8 cellular contexts compared by ENCODE assay signal in the genomic region with DNA sequence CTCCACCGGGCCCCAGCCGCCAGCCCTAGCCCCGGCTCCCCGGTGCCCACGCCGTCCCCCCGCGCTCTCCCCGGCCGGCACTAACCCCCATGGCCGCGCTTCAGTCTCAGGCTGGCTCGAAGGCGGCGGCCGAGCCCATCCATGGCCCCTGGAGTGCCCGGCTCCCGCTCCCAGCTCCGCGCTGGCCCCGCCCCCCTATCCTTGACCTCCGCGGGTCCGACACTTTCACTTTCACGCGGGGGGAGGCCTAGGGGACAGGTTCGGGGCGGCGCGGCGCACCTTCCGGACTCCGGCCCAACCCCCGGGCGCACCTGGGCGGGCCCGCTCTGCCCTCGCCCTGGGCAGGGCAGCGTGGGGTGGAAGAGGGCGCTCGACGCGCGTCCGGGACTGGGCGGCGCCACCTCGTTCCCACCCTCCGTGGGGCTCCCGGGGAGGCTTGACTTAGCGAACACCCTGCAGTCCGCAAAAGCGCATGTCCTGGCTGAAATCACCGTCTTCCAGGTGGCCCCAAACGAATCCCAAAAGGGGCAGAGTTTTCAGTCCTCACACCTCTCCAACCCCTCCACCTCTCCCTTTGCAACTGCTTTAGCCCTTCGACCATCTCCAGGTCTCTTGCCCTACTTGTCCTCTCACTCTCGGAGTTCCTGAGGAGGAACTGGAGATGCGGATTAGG. TPM values are rescaled to one million over a fixed set of nuclear protein-coding genes. Genes with fewer than 3 reads are reported as not detected.
A peak's percentile ranks its signal among the peaks of the same experiment; 100 is the strongest.
DNase-seq lines count a peak whose midpoint lies in the region; ATAC-seq and TF ChIP-seq lines count a peak whose summit lies in the region.

No MANE protein-coding gene starts in this region.

- peak overlapping the region in 1 of 2 donors; percentile 32 for H3K27ac ChIP-seq in ascending aorta

- H3K4me1 ChIP-seq in ascending aorta = peaks cover 3% of the 10 kb centered on the region in 2 donors

- no peak for TF ChIP-seq CTCF in ascending aorta (IDR thresholded peaks at IDR 0.05)

- no peaks in the 10 kb centered on the region for H3K9me3 ChIP-seq in ascending aorta

- H3K27me3 ChIP-seq in ascending aorta = peaks cover 6% of the 10 kb centered on the region

- no peaks in the 10 kb centered on the region for H3K36me3 ChIP-seq in ascending aorta

- peak; percentile 71 for ATAC-seq in GM18907 (IDR thresholded peaks at IDR 0.05; ENCODE audit: unreplicated experiment)
- ATAC-seq in HG03103 (IDR thresholded peaks at IDR 0.05; ENCODE audit: low read depth, unreplicated experiment) = peak; percentile 49
- peak; percentile 65 for ATAC-seq in SK-N-SH treated with all-trans-retinoic acid at 6 μM for 48 hours
- peak; percentile 84 for ATAC-seq in left lobe of liver

- H3K4me3 ChIP-seq in ascending aorta = peak overlapping the region; percentile 71 to 87

- DNase-seq in AG08396 (ENCODE audit: low spot score) (peak; percentile 47), ascending aorta (ENCODE audit: low spot score in 2 of 2) (no peak), left lobe of liver (ENCODE audit: low spot score) (peak; percentile 87), NCI-H2107 (lab: John Stamatoyannopoulos, UW) (no peak)
- peak; percentile 54 to 68 for DNase-seq in stimulated activated CD8-positive, alpha-beta memory T cell treated with anti-CD3 and anti-CD28 coated beads, Interleukin-2, amount 100 ng/mL, for 1 hour (ENCODE audit: low read depth in 2 of 2)

- intact Hi-C loops in ascending aorta (cut with DNase I) = no loop called here

TF ChIP-seq in SK-N-SH treated with all-trans-retinoic acid at 6 μM for 48 hours, 23 proteins besides CTCF, POLR2A, EP300 and RAD21:
- TF ChIP-seq GLIS3 (CRISPR knock-in tag; IDR thresholded peaks at IDR 0.05) = no peak
- TF ChIP-seq, protein P1, sequence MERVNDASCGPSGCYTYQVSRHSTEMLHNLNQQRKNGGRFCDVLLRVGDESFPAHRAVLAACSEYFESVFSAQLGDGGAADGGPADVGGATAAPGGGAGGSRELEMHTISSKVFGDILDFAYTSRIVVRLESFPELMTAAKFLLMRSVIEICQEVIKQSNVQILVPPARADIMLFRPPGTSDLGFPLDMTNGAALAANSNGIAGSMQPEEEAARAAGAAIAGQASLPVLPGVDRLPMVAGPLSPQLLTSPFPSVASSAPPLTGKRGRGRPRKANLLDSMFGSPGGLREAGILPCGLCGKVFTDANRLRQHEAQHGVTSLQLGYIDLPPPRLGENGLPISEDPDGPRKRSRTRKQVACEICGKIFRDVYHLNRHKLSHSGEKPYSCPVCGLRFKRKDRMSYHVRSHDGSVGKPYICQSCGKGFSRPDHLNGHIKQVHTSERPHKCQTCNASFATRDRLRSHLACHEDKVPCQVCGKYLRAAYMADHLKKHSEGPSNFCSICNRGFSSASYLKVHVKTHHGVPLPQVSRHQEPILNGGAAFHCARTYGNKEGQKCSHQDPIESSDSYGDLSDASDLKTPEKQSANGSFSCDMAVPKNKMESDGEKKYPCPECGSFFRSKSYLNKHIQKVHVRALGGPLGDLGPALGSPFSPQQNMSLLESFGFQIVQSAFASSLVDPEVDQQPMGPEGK (CRISPR knock-in tag; IDR thresholded peaks at IDR 0.05; ENCODE audit: borderline replicate concordance) = no peak
- no peak for TF ChIP-seq ZC3H10 (CRISPR knock-in tag; IDR thresholded peaks at IDR 0.05)
- TF ChIP-seq ARNTL (CRISPR knock-in tag; IDR thresholded peaks at IDR 0.05; ENCODE audit: borderline replicate concordance, low read depth) = no peak
- TF ChIP-seq PPARA (CRISPR knock-in tag; IDR thresholded peaks at IDR 0.05; ENCODE audit: borderline replicate concordance) = no peak
- TF ChIP-seq, protein P2, sequence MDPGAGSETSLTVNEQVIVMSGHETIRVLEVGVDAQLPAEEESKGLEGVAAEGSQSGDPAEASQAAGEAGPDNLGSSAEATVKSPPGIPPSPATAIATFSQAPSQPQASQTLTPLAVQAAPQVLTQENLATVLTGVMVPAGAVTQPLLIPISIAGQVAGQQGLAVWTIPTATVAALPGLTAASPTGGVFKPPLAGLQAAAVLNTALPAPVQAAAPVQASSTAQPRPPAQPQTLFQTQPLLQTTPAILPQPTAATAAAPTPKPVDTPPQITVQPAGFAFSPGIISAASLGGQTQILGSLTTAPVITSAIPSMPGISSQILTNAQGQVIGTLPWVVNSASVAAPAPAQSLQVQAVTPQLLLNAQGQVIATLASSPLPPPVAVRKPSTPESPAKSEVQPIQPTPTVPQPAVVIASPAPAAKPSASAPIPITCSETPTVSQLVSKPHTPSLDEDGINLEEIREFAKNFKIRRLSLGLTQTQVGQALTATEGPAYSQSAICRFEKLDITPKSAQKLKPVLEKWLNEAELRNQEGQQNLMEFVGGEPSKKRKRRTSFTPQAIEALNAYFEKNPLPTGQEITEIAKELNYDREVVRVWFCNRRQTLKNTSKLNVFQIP (CRISPR knock-in tag; IDR thresholded peaks at IDR 0.05; ENCODE audit: borderline replicate concordance, low read depth) = no peak
- TF ChIP-seq ZNF70 (CRISPR knock-in tag; IDR thresholded peaks at IDR 0.05) = no peak

RNA-seq across cellular contexts. Expression of a gene that starts 3.9 kb away (rescaled TPM):
- total RNA-seq in ascending aorta (4.4 TPM), left lobe of liver (14.9 TPM)

RNA-seq across cellular contexts. Expression of a gene that starts 23.2 kb away (rescaled TPM):
- total RNA-seq in ascending aorta (10.1 TPM), left lobe of liver (0.23 TPM)

Comparison
In these comparisons a context has a peak if more than half of its experiments do, and no peak if none do; other contexts are left out.
1. DNase-seq: peak in AG08396 (single experiment), left lobe of liver (single experiment) and stimulated activated CD8-positive, alpha-beta memory T cell treated with anti-CD3 and anti-CD28 coated beads, Interleukin-2, amount 100 ng/mL, for 1 hour (2 of 2); none in ascending aorta (0 of 2) and NCI-H2107 (single experiment).
2. Peak in every context shown above with its lines, with median percentiles within 50 percentile points of each other: ATAC-seq.